Comparison of ENCODE assay signal across 11 cellular contexts in genomic region chr13:30159446-30159839, GRCh38.
DNase-seq lines count a peak whose midpoint lies in the region; ATAC-seq lines count a peak whose summit lies in the region.
"Had no signal": no experiment of that assay in that cellular context is flagged by ENCODE, and none has a peak within 500 bp of the region (broad histone marks: within the 10 kb centered on the region; RNA-seq: fewer than 3 reads in every experiment).

No MANE protein-coding gene starts in this region.

- H3K9me3 Mint-ChIP-seq in activated T-helper 2 cell treated with anti-CD3 and anti-CD28 coated beads, Interferon-gamma antibody, Interleukin-2, Interleukin-4, amounts not matched to agents 10 μg/mL and 5 μg/mL and 100 μg/mL, durations not matched to agents 14 hours and 24 hours and 36 hours = no peaks in the 10 kb centered on the region

- WGBS in mesodermal cell (ENCODE audit: insufficient coverage in 2 of 2), 2 experiments = 24 to 67% methylated on average over 3 of the region's 4 CpGs

- H3K4me3 Mint-ChIP-seq in activated T-helper 2 cell treated with anti-CD3 and anti-CD28 coated beads, Interferon-gamma antibody, Interleukin-2, Interleukin-4, amounts not matched to agents 10 μg/mL and 5 μg/mL and 100 μg/mL, durations not matched to agents 14 hours and 24 hours and 36 hours (ENCODE audit: low read depth) = no peak overlapping the region

- peaks cover 4% of the 10 kb centered on the region for H3K27me3 Mint-ChIP-seq in activated T-helper 2 cell treated with anti-CD3 and anti-CD28 coated beads, Interferon-gamma antibody, Interleukin-2, Interleukin-4, amounts not matched to agents 10 μg/mL and 5 μg/mL and 100 μg/mL, durations not matched to agents 14 hours and 24 hours and 36 hours (ENCODE audit: low read depth)

- intact Hi-C loops in activated T-helper 2 cell treated with anti-CD3 and anti-CD28 coated beads, Interferon-gamma antibody, Interleukin-2, Interleukin-4, amounts not matched to agents 10 μg/mL and 5 μg/mL and 100 μg/mL, durations not matched to agents 14 hours and 24 hours and 36 hours (cut with micrococcal nuclease) = loop anchor here (1.0 to 5.0 kb wide), 2 partner anchors 11 to 42 kb away; no protein-coding TSS in a partner anchor

- peak overlapping the region; percentile 72 for H3K27ac ChIP-seq in mesodermal cell (ENCODE audit: low read depth, low read length, severe bottlenecking)
- H3K27ac ChIP-seq: thyroid gland had no signal

- H3K36me3 ChIP-seq in mesodermal cell (ENCODE audit: control insufficient read depth, insufficient read depth, low read length) = no peaks in the 10 kb centered on the region
- H3K36me3 ChIP-seq: thyroid gland had no signal

- H3K4me1 ChIP-seq in mesodermal cell (ENCODE audit: control insufficient read depth, insufficient read depth, low read length, poor library complexity, severe bottlenecking) = peaks cover 6% of the 10 kb centered on the region
- H3K4me1 ChIP-seq: thyroid gland had no signal

- in situ Hi-C loops in ACHN (cut with HindIII; ENCODE audit: low pct_ligation_motif_present, low pct_unique_long_range_greater_than_20kb, low sequenced_read_pairs) = no loop called here

- H3K9me3 ChIP-seq in mesodermal cell (ENCODE audit: control insufficient read depth, low read length) = peaks cover 7% of the 10 kb centered on the region
- H3K9me3 ChIP-seq: thyroid gland had no signal

- no peaks in the 10 kb centered on the region for H3K36me3 Mint-ChIP-seq in activated T-helper 2 cell treated with anti-CD3 and anti-CD28 coated beads, Interferon-gamma antibody, Interleukin-2, Interleukin-4, amounts not matched to agents 10 μg/mL and 5 μg/mL and 100 μg/mL, durations not matched to agents 14 hours and 24 hours and 36 hours (ENCODE audit: low read depth)

- DNase-seq in ACHN (peak; percentile 89), HS-5 (ENCODE audit: low read depth) (peak; percentile 34), NCI-H2227 (lab: John Stamatoyannopoulos, UW; ENCODE audit: unreplicated experiment) (no peak)
- no peak for DNase-seq in activated T-helper 2 cell treated with anti-CD3 and anti-CD28 coated beads, Interferon-gamma antibody, Interleukin-2, Interleukin-4, amounts not matched to agents 10 μg/mL and 5 μg/mL and 100 μg/mL, durations not matched to agents 14 hours and 24 hours and 36 hours (ENCODE audit: low spot score)
- DNase-seq: DMS153, NCI-H345, thyroid gland had no signal

- H3K4me1 Mint-ChIP-seq in activated T-helper 2 cell treated with anti-CD3 and anti-CD28 coated beads, Interferon-gamma antibody, Interleukin-2, Interleukin-4, amounts not matched to agents 10 μg/mL and 5 μg/mL and 100 μg/mL, durations not matched to agents 14 hours and 24 hours and 36 hours (ENCODE audit: low read depth) = peaks cover 40% of the 10 kb centered on the region

- no peak overlapping the region for H3K4me3 ChIP-seq in mesodermal cell (ENCODE audit: extremely low read depth, insufficient read depth, low read length, poor library complexity, severe bottlenecking)
- H3K4me3 ChIP-seq: thyroid gland had no signal

- peak overlapping the region; percentile 75 for H3K27ac Mint-ChIP-seq in activated T-helper 2 cell treated with anti-CD3 and anti-CD28 coated beads, Interferon-gamma antibody, Interleukin-2, Interleukin-4, amounts not matched to agents 10 μg/mL and 5 μg/mL and 100 μg/mL, durations not matched to agents 14 hours and 24 hours and 36 hours

- ATAC-seq in GM21825 (IDR thresholded peaks at IDR 0.05; ENCODE audit: unreplicated experiment) (no peak), GM18858 (IDR thresholded peaks at IDR 0.05; ENCODE audit: unreplicated experiment) (no peak), HG03469 (IDR thresholded peaks at IDR 0.05; ENCODE audit: unreplicated experiment) (no peak)

Comparison
In these comparisons a context has a peak if more than half of its experiments do, and no peak if none do; other contexts are left out.
1. DNase-seq: peak in ACHN (single experiment) and HS-5 (single experiment); none in activated T-helper 2 cell treated with anti-CD3 and anti-CD28 coated beads, Interferon-gamma antibody, Interleukin-2, Interleukin-4, amounts not matched to agents 10 μg/mL and 5 μg/mL and 100 μg/mL, durations not matched to agents 14 hours and 24 hours and 36 hours (single experiment) and NCI-H2227 (single experiment).